In the genomic region with DNA sequence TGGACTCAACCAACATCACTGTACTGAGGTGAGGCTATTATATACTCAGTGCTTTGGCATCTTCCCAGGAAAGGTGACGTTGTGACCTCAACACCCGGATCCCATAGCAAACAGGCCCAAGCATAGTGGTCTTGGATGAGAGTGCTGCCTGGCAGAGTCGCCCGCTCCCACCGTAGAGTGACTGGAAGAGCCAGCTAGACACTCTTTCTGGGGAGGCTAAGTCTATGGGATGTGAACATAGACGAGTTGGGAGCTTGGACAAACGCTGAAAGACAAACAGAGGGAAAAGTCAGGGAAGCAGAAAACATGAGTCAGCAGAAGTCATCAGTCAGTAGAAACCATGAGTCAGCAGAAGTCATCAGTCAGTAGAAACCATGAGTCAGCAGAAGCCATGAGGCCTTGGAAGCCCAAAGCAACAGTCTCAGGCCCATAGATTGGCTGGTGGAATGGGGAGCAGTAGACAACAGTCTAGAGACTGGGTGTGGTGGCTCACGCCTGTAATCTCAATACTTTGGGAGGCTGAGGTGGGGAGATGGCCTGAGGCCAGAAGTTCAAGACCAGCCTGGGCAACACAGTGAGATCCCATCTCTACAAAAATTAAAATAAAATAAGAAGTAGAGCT, we compare ENCODE assay signal across 11 cellular contexts.
DNase-seq lines count a peak whose midpoint lies in the region; ATAC-seq, FAIRE-seq and TF ChIP-seq lines count a peak whose summit lies in the region.
"Had no signal": no experiment of that assay in that cellular context is flagged by ENCODE, and none has a peak within 500 bp of the region (broad histone marks: within the 10 kb centered on the region; RNA-seq: fewer than 3 reads in every experiment).

No MANE protein-coding gene starts in this region.

- H3F3A ChIP-seq in GM23248 (ENCODE audit: insufficient read depth): 0 out of 2 replicates have a peak, but pooled peaks cover 4% of the 10 kb centered on the region

- TF ChIP-seq CTCF in A673 (conservative IDR thresholded peaks at IDR 0.05; ENCODE audit: low read depth, low read length) (no peak), Peyer's patch (IDR thresholded peaks at IDR 0.05) (no peak), D721Med (IDR thresholded peaks at IDR 0.05; ENCODE audit: insufficient read depth, missing control alignments) (no peak)

- H3K79me2 ChIP-seq in GM23248 (ENCODE audit: insufficient read depth): no peaks in the 10 kb centered on the region

- FAIRE-seq in RCC 7860 (lab: Jason Lieb, UNC): no peak
- FAIRE-seq in D721Med (lab: Jason Lieb, UNC): no peak

- H3K4me1 ChIP-seq in A673 (ENCODE audit: insufficient read depth, low read length, poor library complexity, severe bottlenecking): no peaks in the 10 kb centered on the region
- H3K4me1 ChIP-seq in GM23248 (ENCODE audit: insufficient read depth): peaks cover 21% of the 10 kb centered on the region
- no peaks in the 10 kb centered on the region for H3K4me1 ChIP-seq in Peyer's patch

- H3K9ac ChIP-seq in GM23248: no peak overlapping the region

- BruUV-seq in A673 (replicated peaks; lab: Mats Ljungman, UMichigan): no TSS peak

- WGBS in GM23248 (ENCODE audit: low coverage in 1 of 2, low lambda C conversion rate in 2 of 2, missing lambda C conversion rate in 2 of 2), 2 experiments: 69 to 75% methylated on average over 8 of the region's 8 CpGs

- H3K27ac ChIP-seq in A673 (ENCODE audit: low read depth, low read length, poor library complexity, severe bottlenecking) (no peak overlapping the region), GM23248 (peak overlapping the region; percentile 29), Peyer's patch (no peak overlapping the region)

- POLR2A ChIA-PET in A673 (lab: Charles Lee; ENCODE audit: low non-redundant PET): interaction anchor here (0.6 kb wide), 1 partner anchor 36 kb away, joined by 3 read pairs; no protein-coding TSS in a partner anchor

- H2AFZ ChIP-seq in GM23248: peak overlapping the region; percentile 46; the same call in 1 of the 2 replicates

- intact Hi-C loops in A673 (cut with micrococcal nuclease; ENCODE audit: unreplicated experiment): no loop called here

- H3K9me2 ChIP-seq in GM23248 (ENCODE audit: insufficient read depth): no peaks in the 10 kb centered on the region

- DNase-seq in A673 (ENCODE audit: low spot score) (peak; percentile 56), GM23248 (peak; percentile 91), RCC 7860 (ENCODE audit: low spot score) (peak; percentile 83), Peyer's patch (no peak), NCI-H2227 (lab: John Stamatoyannopoulos, UW; ENCODE audit: unreplicated experiment) (no peak), DMS153 (lab: John Stamatoyannopoulos, UW) (no peak), D721Med (ENCODE audit: insufficient read length, low spot score) (no peak)
- DNase-seq: aorta, DMS 273 treated with DMSO at 0.1 percent for 48 hours, NCI-H2081 treated with DMSO at 0.1 percent for 48 hours had no signal

- TF ChIP-seq POLR2A in Peyer's patch (IDR thresholded peaks at IDR 0.05): no peak

- H3K4me3 ChIP-seq in A673 (ENCODE audit: low read depth, low read length, poor library complexity, severe bottlenecking) (no peak overlapping the region), GM23248 (no peak overlapping the region), Peyer's patch (no peak overlapping the region)

- no peaks in the 10 kb centered on the region for H4K20me1 ChIP-seq in GM23248 (ENCODE audit: insufficient read depth)

- no peaks in the 10 kb centered on the region for H3K9me3 ChIP-seq in A673 (ENCODE audit: low read depth, low read length, poor library complexity, severe bottlenecking)
- no peaks in the 10 kb centered on the region for H3K9me3 ChIP-seq in GM23248 (ENCODE audit: low read depth)
- H3K9me3 ChIP-seq in Peyer's patch: no peaks in the 10 kb centered on the region

- ATAC-seq in esophagus mucosa: peak; percentile 79

- H3K27me3 ChIP-seq in A673 (replicated peaks; ENCODE audit: insufficient read depth, low read depth, low read length, poor library complexity) (no peaks in the 10 kb centered on the region), GM23248 (replicated peaks; ENCODE audit: insufficient read depth) (no peaks in the 10 kb centered on the region), Peyer's patch (no peaks in the 10 kb centered on the region)

- CTCF ChIA-PET in A673 (lab: Charles Lee): no interaction called here

- in situ Hi-C loops in GM23248 (cut with MboI): no loop called here

- H3K36me3 ChIP-seq in A673 (ENCODE audit: insufficient read depth, low read length, poor library complexity, severe bottlenecking): no peaks in the 10 kb centered on the region
- no peaks in the 10 kb centered on the region for H3K36me3 ChIP-seq in GM23248 (ENCODE audit: low read depth)
- H3K36me3 ChIP-seq in Peyer's patch: no peaks in the 10 kb centered on the region

- H3K4me2 ChIP-seq in GM23248 (ENCODE audit: unreplicated experiment): no peak overlapping the region

Comparison
In these comparisons a context has a peak if more than half of its experiments do, and no peak if none do; other contexts are left out.
1. DNase-seq: peak in A673 (single experiment), GM23248 (single experiment) and RCC 7860 (single experiment); none in Peyer's patch (0 of 3), NCI-H2227 (single experiment), DMS153 (single experiment) and D721Med (single experiment).